14 cellular contexts compared by ENCODE assay signal in genomic region chr12:45348311-45348710, GRCh38.
DNase-seq lines count a peak whose midpoint lies in the region; ATAC-seq and TF ChIP-seq lines count a peak whose summit lies in the region.
"Had no signal": no experiment of that assay in that cellular context is flagged by ENCODE, and none has a peak within 500 bp of the region (broad histone marks: within the 10 kb centered on the region; RNA-seq: fewer than 3 reads in every experiment).

No MANE protein-coding gene starts in this region.

- H3K4me3 ChIP-seq in astrocyte of the cerebellum (ENCODE audit: low read depth, low read length) (no peak overlapping the region), testis (no peak overlapping the region), MG63 (no peak overlapping the region)
- H3K4me3 ChIP-seq: BLaER1 treated with 17β-estradiol and CSF1 and Interleukin-3, amounts not matched to agents 10 nM and 100 nM had no signal

- peak; percentile 51 for DNase-seq in NCI-H82 (lab: John Stamatoyannopoulos, UW)
- no peak for DNase-seq in NCI-H82 treated with DMSO at 0.1 percent for 48 hours (lab: John Stamatoyannopoulos, UW; ENCODE audit: unreplicated experiment)
- peak; percentile 31 for DNase-seq in astrocyte of the cerebellum (ENCODE audit: low read depth)
- DNase-seq in progenitor cell of endocrine pancreas (ENCODE audit: low spot score, unreplicated experiment): no peak
- DNase-seq in testis: no peak
- no peak for DNase-seq in MG63
- DNase-seq: CD4-positive, CD25-positive, alpha-beta regulatory T cell; DMS53; GF-D8 had no signal

- in situ Hi-C loops in astrocyte of the cerebellum (cut with HindIII; ENCODE audit: low sequenced_read_pairs): no loop called here

- H3K27me3 ChIP-seq in testis (no peaks in the 10 kb centered on the region), MG63 (no peaks in the 10 kb centered on the region)
- H3K27me3 ChIP-seq: BLaER1 treated with 17β-estradiol and CSF1 and Interleukin-3, amounts not matched to agents 10 nM and 100 nM had no signal

- H3K27me3 Mint-ChIP-seq in progenitor cell of endocrine pancreas: no peaks in the 10 kb centered on the region
- H3K27me3 Mint-ChIP-seq: CD4-positive, CD25-positive, alpha-beta regulatory T cell had no signal

- H3K9me3 ChIP-seq in testis (no peaks in the 10 kb centered on the region), MG63 (no peaks in the 10 kb centered on the region)

- ATAC-seq in GM21576 (IDR thresholded peaks at IDR 0.05; ENCODE audit: unreplicated experiment): no peak
- ATAC-seq: HCT116, HepG2 had no signal

- intact Hi-C loops in testis (cut with DNase I; ENCODE audit: low total_unique reads): no loop called here

- TF ChIP-seq CTCF in astrocyte of the cerebellum (IDR thresholded peaks at IDR 0.05; ENCODE audit: low read depth, low read length, missing control alignments): no peak
- no peak for TF ChIP-seq CTCF in progenitor cell of endocrine pancreas (IDR thresholded peaks at IDR 0.05; ENCODE audit: unreplicated experiment)
- TF ChIP-seq CTCF in testis (IDR thresholded peaks at IDR 0.05): no peak

- no peak for TF ChIP-seq POLR2A in testis (IDR thresholded peaks at IDR 0.05)

- no peak overlapping the region for H3K4me3 Mint-ChIP-seq in progenitor cell of endocrine pancreas (ENCODE audit: low read depth)
- H3K4me3 Mint-ChIP-seq: CD4-positive, CD25-positive, alpha-beta regulatory T cell had no signal

- H3K4me1 Mint-ChIP-seq in progenitor cell of endocrine pancreas (ENCODE audit: low read depth): peaks cover 30% of the 10 kb centered on the region

- no peaks in the 10 kb centered on the region for H3K9me3 Mint-ChIP-seq in progenitor cell of endocrine pancreas (ENCODE audit: low read depth)

- H3K27ac ChIP-seq in testis: no peak overlapping the region
- H3K27ac ChIP-seq: 22Rv1; BLaER1 treated with 17β-estradiol and CSF1 and Interleukin-3, amounts not matched to agents 10 nM and 100 nM had no signal

- H3K36me3 Mint-ChIP-seq in progenitor cell of endocrine pancreas (ENCODE audit: insufficient read depth): peaks cover 35% of the 10 kb centered on the region

- H3K4me1 ChIP-seq in testis: peaks cover 15% of the 10 kb centered on the region
- H3K4me1 ChIP-seq: BLaER1 treated with 17β-estradiol and CSF1 and Interleukin-3, amounts not matched to agents 10 nM and 100 nM had no signal

- H3K36me3 ChIP-seq in testis (ENCODE audit: low read depth, missing control alignments) (no peaks in the 10 kb centered on the region), MG63 (peaks cover 14% of the 10 kb centered on the region)

- peak overlapping the region; percentile 59 for H3K27ac Mint-ChIP-seq in progenitor cell of endocrine pancreas
- H3K27ac Mint-ChIP-seq: CD4-positive, CD25-positive, alpha-beta regulatory T cell had no signal

- WGBS in testis, 2 donors: 83 to 89% methylated on average over 2 of the region's 2 CpGs

Comparison
In these comparisons a context has a peak if more than half of its experiments do, and no peak if none do; other contexts are left out.
1. DNase-seq: peak in NCI-H82 (single experiment) and astrocyte of the cerebellum (single experiment); none in NCI-H82 treated with DMSO at 0.1 percent for 48 hours (single experiment), progenitor cell of endocrine pancreas (single experiment), testis (single experiment) and MG63 (single experiment).